ENCODE assay signal across 8 cellular contexts in the genomic region with DNA sequence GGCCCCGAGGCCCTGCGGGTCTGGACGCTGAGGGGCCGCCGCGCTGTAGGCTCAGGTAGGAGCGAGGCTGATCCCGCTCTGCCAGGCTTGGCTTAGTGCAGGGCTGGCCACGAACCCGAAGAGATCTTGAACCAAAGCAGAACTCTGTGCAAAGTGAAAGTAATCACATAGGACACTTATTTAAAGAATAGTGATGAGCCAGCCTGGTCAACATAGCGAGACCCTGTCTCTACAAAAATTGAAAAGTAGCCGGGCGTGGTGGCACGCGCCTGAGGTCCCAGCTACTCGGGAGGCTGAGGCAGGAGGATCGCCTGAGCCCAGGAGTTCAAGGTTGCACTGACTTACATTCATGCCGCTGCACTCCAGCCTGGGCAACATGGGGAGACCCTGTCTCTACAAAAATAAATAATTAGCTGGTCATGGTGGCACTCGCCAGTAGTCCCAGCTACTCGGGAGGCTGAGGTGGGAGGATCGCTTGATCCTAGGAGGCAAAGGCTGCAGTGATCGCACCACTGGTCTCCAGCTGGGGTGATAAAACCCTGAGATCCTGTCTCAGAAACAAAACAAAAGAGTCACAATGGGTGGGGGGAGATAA. TPM values are rescaled to one million over a fixed set of nuclear protein-coding genes. Genes with fewer than 3 reads are reported as not detected.
DNase-seq lines count a peak whose midpoint lies in the region; ATAC-seq and TF ChIP-seq lines count a peak whose summit lies in the region.

No MANE protein-coding gene starts in this region.

- H3K36me3 ChIP-seq in BLaER1 (peaks cover 40% of the 10 kb centered on the region), adrenal gland (replicated peaks in 1 of 2) (peaks cover 0 to 41% of the 10 kb centered on the region in 2 donors), lung (ENCODE audit: control insufficient read depth in 2 of 2, insufficient read depth in 2 of 2, low read length in 2 of 2) (peaks cover 17 to 29% of the 10 kb centered on the region in 2 donors)

- H3K27ac ChIP-seq in BLaER1 (peak overlapping the region; percentile 92), adrenal gland (peak overlapping the region in 4 of 5 donors; percentile 55 to 88 (median 74)), lung (ENCODE audit: low read depth in 1 of 2, low read length in 1 of 2) (peak overlapping the region; percentile 62 to 95)

- WGBS in adrenal gland, 4 donors, result 16 to 42% (median 23%) methylated on average over 8 to 22 of the region's 22 CpGs
- 17 to 19% methylated on average over 22 of the region's 22 CpGs for WGBS in lung, 2 donors

- TF ChIP-seq CTCF in adrenal gland (IDR thresholded peaks at IDR 0.05) (no peak), lung (IDR thresholded peaks at IDR 0.05; ENCODE audit: control extremely low read depth, extremely low read depth) (no peak)

- peak; percentile 39 for ATAC-seq in HG02885 (IDR thresholded peaks at IDR 0.05; ENCODE audit: poor library complexity, unreplicated experiment)
- no peak for ATAC-seq in lung (ENCODE audit: insufficient read depth, low FRiP score)
- ATAC-seq in HG02571 (IDR thresholded peaks at IDR 0.05; ENCODE audit: unreplicated experiment), result no peak

- no peak for TF ChIP-seq POLR2A in adrenal gland (IDR thresholded peaks at IDR 0.05)

- DNase-seq in adrenal gland, result peak in 1 of 7 donors; percentile 37
- DNase-seq in lung (ENCODE audit: low spot score), result no peak
- no peak for DNase-seq in activated gamma-delta T cell treated with Interleukin-2 at 50 U/mL for 16 hours
- DNase-seq in cerebellar cortex (ENCODE audit: low spot score), result no peak
- no peak for DNase-seq in amniotic stem cell (lab: John Stamatoyannopoulos, UW)

- peaks cover 19% of the 10 kb centered on the region for H3K4me1 ChIP-seq in BLaER1
- peaks cover 12 to 18% of the 10 kb centered on the region in 2 donors for H3K4me1 ChIP-seq in adrenal gland (replicated peaks in 1 of 2)
- H3K4me1 ChIP-seq in lung (ENCODE audit: control insufficient read depth in 2 of 2, insufficient read depth in 2 of 2, low read length in 2 of 2), result peaks cover 4 to 7% of the 10 kb centered on the region in 2 donors

- intact Hi-C loops in adrenal gland (cut with DNase I), result no loop called here

- peak overlapping the region; percentile 99 for H3K4me3 ChIP-seq in BLaER1
- H3K4me3 ChIP-seq in adrenal gland, result peak overlapping the region; percentile 36 to 83 (median 70)
- peak overlapping the region; percentile 98 for H3K4me3 ChIP-seq in lung

- H4K20me1 ChIP-seq in BLaER1, result 0 out of 2 replicates have a peak, but pooled peaks cover 14% of the 10 kb centered on the region

- peak overlapping the region; percentile 95 for H3K9ac ChIP-seq in BLaER1

- H3K27me3 ChIP-seq in BLaER1 (no peaks in the 10 kb centered on the region), adrenal gland (no peaks in the 10 kb centered on the region), lung (ENCODE audit: control insufficient read depth, insufficient read depth) (no peaks in the 10 kb centered on the region)

- H3K4me2 ChIP-seq in BLaER1, result peak overlapping the region; percentile 93

- H3K9me3 ChIP-seq in BLaER1 (no peaks in the 10 kb centered on the region), adrenal gland (replicated peaks in 1 of 3) (no peaks in the 10 kb centered on the region), lung (ENCODE audit: control insufficient read depth in 2 of 2, insufficient read depth in 1 of 2, low read length in 1 of 2) (no peaks in the 10 kb centered on the region)

RNA-seq across cellular contexts. Expression of a gene that starts 0.5 kb away (rescaled TPM):
- total RNA-seq in adrenal gland, result 10 to 100 TPM; 11.0 to 18.4 (median 13.9) TPM
- 1 to 10 TPM; 5.4 to 7.9 (median 6.0) TPM for polyA plus RNA-seq in adrenal gland
- total RNA-seq in lung, result 10 to 100 TPM; 22.0 to 24.0 TPM
- polyA plus RNA-seq in lung, result 1 to 10 TPM; 5.7 to 6.2 TPM

RNA-seq across cellular contexts. Expression of a gene that starts 19.2 kb away (rescaled TPM):
- total RNA-seq in adrenal gland (1 to 10 TPM in 7 of 8 donors, under 1 TPM in 1; 0.52 to 4.9 (median 1.8) TPM), lung (1 to 10 TPM in 1 of 2 donors, under 1 TPM in 1; 0.31 to 1.4 TPM)
- polyA plus RNA-seq in adrenal gland (1 to 10 TPM; 1.4 to 2.7 (median 2.1) TPM), lung (1 to 10 TPM in 1 of 2 donors, under 1 TPM in 1; 0.49 to 1.0 TPM)

RNA-seq across cellular contexts. Expression of a gene that starts 58.8 kb away (rescaled TPM):
- total RNA-seq in adrenal gland (100 to 1,000 TPM in 2 of 8 donors, 10 to 100 TPM in 6; 44.9 to 132 (median 68.9) TPM), lung (100 to 1,000 TPM in 1 of 2 donors, 10 to 100 TPM in 1; 72.3 to 138 TPM)
- polyA plus RNA-seq in adrenal gland (10 to 100 TPM; 37.6 to 56.9 (median 49.3) TPM), lung (10 to 100 TPM; 41.3 to 50.1 TPM)
